ENCODE assay signal across 21 cellular contexts in the genomic region with DNA sequence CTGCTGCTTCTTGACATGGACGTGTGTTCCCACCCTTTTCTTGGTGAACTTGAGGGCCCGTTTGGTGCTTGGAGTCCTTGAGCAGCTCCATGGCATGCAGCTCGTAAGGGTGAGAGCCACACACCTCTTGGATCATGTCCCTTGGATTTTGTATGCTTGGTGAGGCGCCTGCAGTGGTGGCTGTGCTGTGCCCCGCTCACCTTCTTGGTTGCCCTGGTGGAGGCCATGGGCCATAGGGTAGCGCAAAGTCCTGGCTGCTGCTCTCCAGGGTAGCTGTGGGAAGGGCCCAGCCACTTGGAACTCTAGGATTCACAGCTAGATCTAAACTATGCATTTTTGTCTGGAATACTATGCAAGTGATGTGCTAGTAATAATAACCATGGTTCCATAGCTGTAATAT. TPM values are rescaled to one million over a fixed set of nuclear protein-coding genes. Genes with fewer than 3 reads are reported as not detected.
DNase-seq lines count a peak whose midpoint lies in the region; ATAC-seq, FAIRE-seq and TF ChIP-seq lines count a peak whose summit lies in the region.
"Had no signal": no experiment of that assay in that cellular context is flagged by ENCODE, and none has a peak within 500 bp of the region (broad histone marks: within the 10 kb centered on the region; RNA-seq: fewer than 3 reads in every experiment).

No MANE protein-coding gene starts in this region.

- H2BK120ac ChIP-seq in H9 (ENCODE audit: low read depth, low read length, poor library complexity, severe bottlenecking) = no peak overlapping the region

- no peak overlapping the region for H3T11ph ChIP-seq in H9 (ENCODE audit: low read length)

- 61% methylated on average over 6 of the region's 6 CpGs for WGBS in A549 (ENCODE audit: missing lambda C conversion rate)
- no CpG with 5 or more reads among the region's 6 CpGs for WGBS in H9 (ENCODE audit: extremely low coverage, insufficient read length, low lambda C conversion rate)
- 71% methylated on average over 4 of the region's 6 CpGs for WGBS in right lobe of liver (ENCODE audit: insufficient coverage, low coverage, low lambda C conversion rate, missing lambda C conversion rate)

- TF ChIP-seq CTCF in A549 (IDR thresholded peaks at IDR 0.05) = no peak
- TF ChIP-seq CTCF in H9 (conservative IDR thresholded peaks at IDR 0.05) = no peak
- TF ChIP-seq CTCF in right lobe of liver (IDR thresholded peaks at IDR 0.05) = no peak

- CTCF ChIA-PET in A549 (lab: Yijun Ruan, JAX) = interaction anchor here (0.6 to 1.2 kb wide), 2 partner anchors 33 to 1622 kb away, joined by 3 to 5 read pairs; no protein-coding TSS in a partner anchor

- H3K27ac Mint-ChIP-seq in H9 = no peak overlapping the region; a peak in 1 of 7 replicates
- H3K27ac Mint-ChIP-seq: CD4-positive, alpha-beta memory T cell; HFFc6 had no signal

- H3K4ac ChIP-seq in H9 (ENCODE audit: low read depth, low read length) = no peak overlapping the region

- TF ChIP-seq EP300 in A549 (IDR thresholded peaks at IDR 0.05) = no peak

- no peak overlapping the region for H4K8ac ChIP-seq in H9 (replicated peaks; ENCODE audit: insufficient read length, low read depth, low read length)

- H3K27ac ChIP-seq in A549 (peak overlapping the region; percentile 66 to 69), H9 (ENCODE audit: insufficient read length, low read depth, low read length) (no peak overlapping the region), right lobe of liver (peak overlapping the region in 2 of 3 donors; percentile 78 to 83)

- no peak overlapping the region; the same call in 1 of the 2 replicates for H3K14ac ChIP-seq in H9 (ENCODE audit: insufficient read depth, low read length)

- no peak overlapping the region for H2BK12ac ChIP-seq in H9 (ENCODE audit: insufficient read length, low read depth, low read length)

- no peaks in the 10 kb centered on the region for H3K9me3 Mint-ChIP-seq in H9
- H3K9me3 Mint-ChIP-seq: HFFc6 had no signal

- no peak overlapping the region for H3K4me3 Mint-ChIP-seq in H9
- H3K4me3 Mint-ChIP-seq: CD4-positive, alpha-beta memory T cell; HFFc6 had no signal

- H3K18ac ChIP-seq in H9 (ENCODE audit: insufficient read length, low read depth, low read length) = no peak overlapping the region

- no peak overlapping the region for H4K91ac ChIP-seq in H9 (ENCODE audit: insufficient read length, low read depth, low read length)

- peaks cover 0 to 7% of the 10 kb centered on the region in 2 experiments; a peak in 3 of 4 replicates for H3K4me1 Mint-ChIP-seq in H9
- H3K4me1 Mint-ChIP-seq: CD4-positive, alpha-beta memory T cell had no signal

- no peaks in the 10 kb centered on the region for H3K79me1 ChIP-seq in H9 (ENCODE audit: insufficient read depth, low read depth, low read length, poor library complexity, severe bottlenecking)

- no peaks in the 10 kb centered on the region for H3K9me3 ChIP-seq in A549
- H3K9me3 ChIP-seq in H9 (ENCODE audit: control insufficient read depth, low read depth, low read length) = no peaks in the 10 kb centered on the region
- no peaks in the 10 kb centered on the region for H3K9me3 ChIP-seq in right lobe of liver
- H3K9me3 ChIP-seq: HAP-1 had no signal

- TF ChIP-seq POLR2A in A549 (IDR thresholded peaks at IDR 0.05; ENCODE audit: low read length) (no peak), right lobe of liver (IDR thresholded peaks at IDR 0.05) (no peak)

- intact Hi-C loops in right lobe of liver (cut with DNase I) = no loop called here

- H2AFZ ChIP-seq in H9 (ENCODE audit: low read length) = no peak overlapping the region

- no peak for TF ChIP-seq RAD21 in A549 (conservative IDR thresholded peaks at IDR 0.05 in 1 of 2, IDR thresholded peaks at IDR 0.05 in 1 of 2)

- H3K56ac ChIP-seq in H9 (ENCODE audit: insufficient read length, low read depth, low read length) = no peak overlapping the region

- H3K23ac ChIP-seq in H9 (ENCODE audit: insufficient read length, low read depth, low read length) = no peak overlapping the region

- H3K27me3 Mint-ChIP-seq in H9 (ENCODE audit: low read depth) = no peaks in the 10 kb centered on the region

- H2BK5ac ChIP-seq in H9 (ENCODE audit: insufficient read length, low read length) = peak overlapping the region; percentile 5

- H3K79me2 ChIP-seq in H9 (ENCODE audit: insufficient read depth, low read length) = no peaks in the 10 kb centered on the region

- no peak for DNase-seq in A549 (ENCODE audit: low read depth in 1 of 2, low spot score in 1 of 2)
- DNase-seq in H9 = no peak
- DNase-seq in fibroblast of gingiva (ENCODE audit: low read depth) = peak; percentile 1
- DNase-seq in right lobe of liver = no peak
- DNase-seq in GM19239 (ENCODE audit: insufficient read length, low spot score) = no peak
- DNase-seq in SHP77 (lab: John Stamatoyannopoulos, UW) = no peak
- DNase-seq in SKM-1 treated with dmso at 0.1 percent for 144 hours (lab: John Stamatoyannopoulos, UW; ENCODE audit: unreplicated experiment) = no peak
- DNase-seq: 8988T; C1 segment of cervical spinal cord; CD4-positive, alpha-beta memory T cell; COR-L47; DMS153; DND-41; GDM1; HFFc6 had no signal

- H2BK15ac ChIP-seq in H9 (ENCODE audit: low read depth, low read length) = no peak overlapping the region

- no peaks in the 10 kb centered on the region for H3K36me3 ChIP-seq in right lobe of liver
- H3K36me3 ChIP-seq: HAP-1 had no signal

- no peak overlapping the region for H2BK20ac ChIP-seq in H9 (ENCODE audit: low read depth, low read length, poor library complexity, severe bottlenecking)

- H4K5ac ChIP-seq in H9 (ENCODE audit: insufficient read length, low read depth, low read length) = no peak overlapping the region

- H3K4me1 ChIP-seq in A549 = peaks cover 20% of the 10 kb centered on the region; the same call in 2 of the 3 replicates
- H3K4me1 ChIP-seq in H9 (ENCODE audit: insufficient read depth, low read length) = no peaks in the 10 kb centered on the region
- peaks cover 0 to 41% (median 17%) of the 10 kb centered on the region in 4 donors for H3K4me1 ChIP-seq in right lobe of liver
- H3K4me1 ChIP-seq: HAP-1 had no signal

- FAIRE-seq in A549 (lab: Jason Lieb, UNC) = no peak
- FAIRE-seq in GM19239 (lab: Jason Lieb, UNC) = no peak
- FAIRE-seq: GM12878 had no signal

- H3K4me2 ChIP-seq in A549 (peak overlapping the region; percentile 15; the same call in 1 of the 3 replicates), H9 (ENCODE audit: insufficient read depth, insufficient read length, low read length) (no peak overlapping the region)

- H3K23me2 ChIP-seq in H9 (ENCODE audit: insufficient read length, low read depth, low read length, poor library complexity, severe bottlenecking) = no peaks in the 10 kb centered on the region

- H3K9ac ChIP-seq in H9 (ENCODE audit: extremely low read depth, insufficient read length, low read length) = no peak overlapping the region

- H2AK5ac ChIP-seq in H9 (ENCODE audit: insufficient read length, low read length) = no peak overlapping the region

- ATAC-seq in A549 (peak in 1 of 2 experiments; percentile 68; a peak in 2 of 6 replicates), right lobe of liver (peak in 3 of 4 donors; percentile 5 to 29 (median 6)), HG02852 (IDR thresholded peaks at IDR 0.05; ENCODE audit: unreplicated experiment) (no peak)
- ATAC-seq: GM12878 had no signal

- no peaks in the 10 kb centered on the region for H3K27me3 ChIP-seq in H9 (ENCODE audit: insufficient read depth, low read length)
- no peaks in the 10 kb centered on the region for H3K27me3 ChIP-seq in right lobe of liver

- H4K20me1 ChIP-seq in H9 (ENCODE audit: control insufficient read depth, insufficient read depth, insufficient read length) = no peaks in the 10 kb centered on the region

- POLR2A ChIA-PET in A549 (lab: Yijun Ruan, JAX) = no interaction called here

- H3K4me3 ChIP-seq in A549 (no peak overlapping the region), right lobe of liver (no peak overlapping the region)
- H3K4me3 ChIP-seq: GM12878, HAP-1 had no signal

- peaks cover 8 to 19% (median 12%) of the 10 kb centered on the region in 3 experiments; a peak in 5 of 7 replicates for H3K36me3 Mint-ChIP-seq in H9 (ENCODE audit: insufficient read depth in 1 of 3, low read depth in 3 of 3)
- H3K36me3 Mint-ChIP-seq: CD4-positive, alpha-beta memory T cell had no signal

TF ChIP-seq in A549, 52 proteins besides CTCF, POLR2A, EP300 and RAD21 (continues in another document):
- no peak for TF ChIP-seq MAZ (IDR thresholded peaks at IDR 0.05; ENCODE audit: borderline replicate concordance, low read depth, low read length)
- no peak for TF ChIP-seq KDM1A (IDR thresholded peaks at IDR 0.05; ENCODE audit: low read depth)

RNA-seq across cellular contexts. Expression of gene DPPA4, which starts 26.7 kb away (rescaled TPM):
- polyA plus RNA-seq in A549 (2011; rRNA removed) (not detected in 2 replicates), A549 (2017; fragmentation: RNase III; extraction: RNeasy Plus Mini Kit Qiagen cat#74134 plus additional on column Dnase treatment) (not detected in 3 replicates)
- not detected in 2 replicates for polyA plus RNA-seq in A549 (2012; cell fraction: cytosol; rRNA removed)
- not detected in 2 replicates for polyA plus RNA-seq in A549 (2012; cell fraction: nucleus; rRNA removed)
- polyA minus RNA-seq in A549 (2011; rRNA and poly(A)+ RNA removed) = not detected in 2 replicates
- total RNA-seq in H9 (2021) (796 and 821 TPM in 2 replicates), right lobe of liver (1 to 10 TPM in 1 of 6 experiments, under 1 TPM in 3, not detected in 2; 0.39 to 1.3 (median 0.65) TPM)
- total RNA-seq: A673; CD4-positive, alpha-beta memory T cell had no signal
- polyA plus RNA-seq: BJ; CD4-positive, alpha-beta memory T cell had no signal

RNA-seq across cellular contexts. Expression of gene DPPA2, which starts 47.8 kb away (rescaled TPM):
- polyA plus RNA-seq in A549 (2011; rRNA removed) = not detected in 2 replicates
- not detected in 2 replicates for polyA plus RNA-seq in A549 (2012; cell fraction: cytosol; rRNA removed)
- not detected in 2 replicates for polyA plus RNA-seq in A549 (2012; cell fraction: nucleus; rRNA removed)
- polyA plus RNA-seq in A549 (2017; fragmentation: RNase III; extraction: RNeasy Plus Mini Kit Qiagen cat#74134 plus additional on column Dnase treatment) = not detected in 3 replicates
- not detected in 2 replicates for polyA minus RNA-seq in A549 (2011; rRNA and poly(A)+ RNA removed)
- total RNA-seq in H9 (2021) = 3.1 and 3.2 TPM in 2 replicates
- not detected for total RNA-seq in right lobe of liver
- total RNA-seq: A673; CD4-positive, alpha-beta memory T cell; GM12878; H4; HFFc6 had no signal
- polyA plus RNA-seq: BJ; CD4-positive, alpha-beta memory T cell; GM12878 had no signal

Comparison
In these comparisons a context has a peak if more than half of its experiments do, and no peak if none do; other contexts are left out.
1. RNA of gene DPPA4, which starts 26.7 kb away (total RNA-seq): 796 to 821 TPM in H9; 0.39 to 1.3 TPM in right lobe of liver; every median in the first group is over 100 times any median in the second.